Comparison of ENCODE assay signal across 26 cellular contexts in the genomic region with DNA sequence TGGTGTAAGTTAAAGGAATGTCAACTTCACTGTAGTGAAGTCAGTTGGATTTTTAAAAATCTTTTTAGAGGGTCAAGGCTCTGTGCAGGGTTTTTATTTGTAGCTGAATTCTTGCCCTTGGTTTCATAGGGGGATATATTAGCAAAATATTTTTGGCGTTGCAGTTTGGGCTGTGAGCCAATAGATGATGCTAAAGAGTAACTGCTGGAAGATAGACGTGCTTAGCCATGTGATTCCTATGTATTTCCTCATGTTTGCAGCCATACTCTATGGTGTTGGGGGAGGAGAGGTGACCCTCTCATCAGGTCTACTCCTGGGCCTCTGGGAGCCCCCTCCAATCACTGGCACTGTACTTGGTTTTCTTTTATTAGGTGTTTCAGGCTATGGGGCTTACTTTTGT.
DNase-seq lines count a peak whose midpoint lies in the region; ATAC-seq, FAIRE-seq and TF ChIP-seq lines count a peak whose summit lies in the region.
"Had no signal": no experiment of that assay in that cellular context is flagged by ENCODE, and none has a peak within 500 bp of the region (broad histone marks: within the 10 kb centered on the region; RNA-seq: fewer than 3 reads in every experiment).

No MANE protein-coding gene starts in this region.

- no peak overlapping the region for H3K4me3 ChIP-seq in DOHH2 (ENCODE audit: low read length)
- H3K4me3 ChIP-seq in GM23338: no peak overlapping the region
- no peak overlapping the region for H3K4me3 ChIP-seq in OCI-LY1 (ENCODE audit: low read depth, low read length, poor library complexity, severe bottlenecking)
- no peak overlapping the region for H3K4me3 ChIP-seq in H1 (ENCODE audit: extremely low read depth in 1 of 4, insufficient read depth in 2 of 4, low read depth in 3 of 4, low read length in 4 of 4)
- H3K4me3 ChIP-seq in spleen: no peak overlapping the region
- H3K4me3 ChIP-seq: sigmoid colon had no signal

- no peak overlapping the region for H3K4me3 Mint-ChIP-seq in GM23338
- H3K4me3 Mint-ChIP-seq: CD4-positive, alpha-beta T cell; effector memory CD8-positive, alpha-beta T cell; HFFc6; memory B cell; naive thymus-derived CD4-positive, alpha-beta T cell had no signal

- H3K14ac ChIP-seq in H1 (ENCODE audit: insufficient read length): no peak overlapping the region

- H3K36me3 Mint-ChIP-seq in GM23338 (ENCODE audit: low read depth): peaks cover 8% of the 10 kb centered on the region; the same call in 1 of the 3 replicates
- H3K36me3 Mint-ChIP-seq: naive thymus-derived CD4-positive, alpha-beta T cell had no signal

- H2AFZ ChIP-seq in GM23338 (no peak overlapping the region), OCI-LY1 (ENCODE audit: low read length) (no peak overlapping the region), H1 (ENCODE audit: low read length) (no peak overlapping the region)

- H3K9me3 Mint-ChIP-seq in GM23338: peaks cover 24% of the 10 kb centered on the region
- H3K9me3 Mint-ChIP-seq: effector memory CD8-positive, alpha-beta T cell had no signal

- TF ChIP-seq CTCF in DOHH2 (IDR thresholded peaks at IDR 0.05; ENCODE audit: low read depth, low read length, poor library complexity, severe bottlenecking) (peak; percentile 58), GM23338 (conservative IDR thresholded peaks at IDR 0.05; ENCODE audit: low read depth in 2 of 2) (peak; percentile 50 to 61), OCI-LY1 (IDR thresholded peaks at IDR 0.05; ENCODE audit: low read length) (peak; percentile 89), H1 (IDR thresholded peaks at IDR 0.05; ENCODE audit: control extremely low read depth in 1 of 3, insufficient read depth in 1 of 3, low read depth in 1 of 3, low read length in 3 of 3) (peak in 2 of 3 experiments; percentile 28 to 57; a peak in 3 of 4 replicates), spleen (IDR thresholded peaks at IDR 0.05 in 8 of 11, conservative IDR thresholded peaks at IDR 0.05 in 3 of 11) (no peak)

- no peak overlapping the region for H3K27ac Mint-ChIP-seq in GM23338
- H3K27ac Mint-ChIP-seq: CD4-positive, alpha-beta T cell; effector memory CD8-positive, alpha-beta T cell; HFFc6; memory B cell; naive thymus-derived CD4-positive, alpha-beta T cell had no signal

- no peak for FAIRE-seq in H1 (lab: Jason Lieb, UNC)
- FAIRE-seq: astrocyte, kidney, RCC 7860 had no signal

- no peak overlapping the region for H3K4ac ChIP-seq in H1 (replicated peaks; ENCODE audit: insufficient read length, low read depth, low read length)

- H3K79me1 ChIP-seq in H1 (ENCODE audit: low read depth, low read length): no peaks in the 10 kb centered on the region

- POLR2A ChIA-PET in H1 (lab: Charles Lee; ENCODE audit: partially characterized antibody): no interaction called here

- DNase-seq in GM23338 (ENCODE audit: low spot score) (peak; percentile 21), H1 (ENCODE audit: low read depth in 1 of 2, low spot score in 2 of 2) (no peak), cerebellum (ENCODE audit: low spot score) (no peak), spleen (no peak)
- DNase-seq in stimulated activated naive CD8-positive, alpha-beta T cell treated with anti-CD3 and anti-CD28 coated beads, Interleukin-15, Interleukin-2, amounts not matched to agents 100 U/mL and 50 U/mL, for 24 hours: no peak
- DNase-seq: activated CD4-positive, alpha-beta T cell treated with anti-CD3 and anti-CD28 coated beads, Interleukin-2, amount 50 U/mL, for 48 hours; activated naive CD4-positive, alpha-beta T cell treated with anti-CD3 and anti-CD28 coated beads, Interleukin-2, amount 50 U/mL, for 16 hours; CD4-positive, alpha-beta T cell; cerebellar nuclear complex; DMS79 treated with DMSO at 0.1 percent for 48 hours; effector memory CD8-positive, alpha-beta T cell; HFFc6; kidney; naive thymus-derived CD4-positive, alpha-beta T cell; NCI-H1048; NCI-H2107; NCI-H526; sigmoid colon; stimulated activated CD4-positive, alpha-beta T cell treated with anti-CD3 and anti-CD28 coated beads, Interleukin-2, amount 100 ng/mL, for 24 hours; SW 1271 had no signal

- no peak overlapping the region for H3K18ac ChIP-seq in H1 (ENCODE audit: extremely low read depth, low read length)

- H4K20me1 ChIP-seq in DOHH2 (ENCODE audit: control insufficient read depth, insufficient read depth, low read depth, low read length) (no peaks in the 10 kb centered on the region), GM23338 (replicated peaks; ENCODE audit: insufficient read depth) (no peaks in the 10 kb centered on the region), OCI-LY1 (ENCODE audit: insufficient read depth, low read length) (no peaks in the 10 kb centered on the region), H1 (replicated peaks in 1 of 2; ENCODE audit: control insufficient read depth in 1 of 2, insufficient read depth in 2 of 2, low read length in 2 of 2) (no peaks in the 10 kb centered on the region)

- H3K9me2 ChIP-seq in DOHH2 (replicated peaks; ENCODE audit: control insufficient read depth, low read length) (no peaks in the 10 kb centered on the region), GM23338 (ENCODE audit: insufficient read depth) (peaks cover 1% of the 10 kb centered on the region; the same call in 1 of the 2 replicates), OCI-LY1 (ENCODE audit: low read depth, low read length) (no peaks in the 10 kb centered on the region)

- no peak overlapping the region for H2AK5ac ChIP-seq in H1 (ENCODE audit: low read depth, low read length)

- TF ChIP-seq RAD21 in H1 (IDR thresholded peaks at IDR 0.05 in 1 of 2, conservative IDR thresholded peaks at IDR 0.05 in 1 of 2; ENCODE audit: low read depth in 2 of 2, low read length in 2 of 2): peak; percentile 61 to 66

- H3K4me1 ChIP-seq in DOHH2 (ENCODE audit: control insufficient read depth, low read length) (no peaks in the 10 kb centered on the region), GM23338 (ENCODE audit: insufficient read depth) (no peaks in the 10 kb centered on the region), OCI-LY1 (ENCODE audit: insufficient read depth, low read length, severe bottlenecking) (peaks cover 15% of the 10 kb centered on the region), H1 (replicated peaks in 1 of 4; ENCODE audit: control insufficient read depth in 3 of 4, insufficient read depth in 4 of 4, low read length in 3 of 4) (no peaks in the 10 kb centered on the region), spleen (no peaks in the 10 kb centered on the region)
- H3K4me1 ChIP-seq: sigmoid colon had no signal

- no peak for TF ChIP-seq EP300 in H1 (IDR thresholded peaks at IDR 0.05; ENCODE audit: borderline replicate concordance in 1 of 2, low read depth in 2 of 2, low read length in 2 of 2)

- no peaks in the 10 kb centered on the region for H3K23me2 ChIP-seq in H1 (ENCODE audit: low read depth, low read length)

- H2BK12ac ChIP-seq in H1 (ENCODE audit: low read depth, low read length): no peak overlapping the region

- H3K27me3 Mint-ChIP-seq in GM23338 (ENCODE audit: insufficient read depth, low read depth, poor library complexity): no peaks in the 10 kb centered on the region
- H3K27me3 Mint-ChIP-seq: CD4-positive, alpha-beta T cell; effector memory CD8-positive, alpha-beta T cell; memory B cell; naive thymus-derived CD4-positive, alpha-beta T cell had no signal

- no peak overlapping the region for H4K91ac ChIP-seq in H1 (replicated peaks; ENCODE audit: insufficient read length, low read length)

- H2BK20ac ChIP-seq in H1 (ENCODE audit: low read length): no peak overlapping the region

- no peak overlapping the region for H3K56ac ChIP-seq in H1 (replicated peaks; ENCODE audit: insufficient read length, low read depth, low read length)

- whole genome bisulfite sequencing in H1 (ENCODE audit: extremely low coverage in 1 of 2, insufficient coverage in 1 of 2, insufficient read length in 1 of 2, insufficient replicate concordance in 2 of 2, low coverage in 1 of 2, low lambda C conversion rate in 2 of 2, missing lambda C conversion rate in 1 of 2), 2 experiments: 81% methylated on average over 2 of the region's 2 CpGs; no CpG with 5 or more reads in 1 of the 2 experiments
- 58 to 85% (median 71%) methylated on average over 2 of the region's 2 CpGs for WGBS in spleen, 5 donors

- no peak overlapping the region for H4K5ac ChIP-seq in H1 (ENCODE audit: insufficient read length, low read depth, low read length)

- no peak overlapping the region for H3K4me2 ChIP-seq in DOHH2 (ENCODE audit: low read length)
- no peak overlapping the region for H3K4me2 ChIP-seq in GM23338
- no peak overlapping the region for H3K4me2 ChIP-seq in OCI-LY1 (ENCODE audit: low read length)
- H3K4me2 ChIP-seq in H1 (ENCODE audit: insufficient read depth in 1 of 2, low read depth in 2 of 2, low read length in 2 of 2): no peak overlapping the region

- no peaks in the 10 kb centered on the region for H3F3A ChIP-seq in DOHH2 (ENCODE audit: control insufficient read depth, insufficient read depth)
- H3F3A ChIP-seq in GM23338 (replicated peaks; ENCODE audit: low read depth): no peaks in the 10 kb centered on the region
- H3F3A ChIP-seq in OCI-LY1 (ENCODE audit: insufficient read depth, low read length): no peaks in the 10 kb centered on the region

- ATAC-seq in GM23338: no peak
- no peak for ATAC-seq in stimulated activated naive CD8-positive, alpha-beta T cell treated with anti-CD3 and anti-CD28 coated beads, Interleukin-15, Interleukin-2, amounts not matched to agents 100 U/mL and 50 U/mL, for 24 hours
- no peak for ATAC-seq in HG03432 (IDR thresholded peaks at IDR 0.05; ENCODE audit: unreplicated experiment)
- ATAC-seq: effector memory CD8-positive, alpha-beta T cell; naive thymus-derived CD4-positive, alpha-beta T cell had no signal

- no peak overlapping the region for H2BK5ac ChIP-seq in H1 (ENCODE audit: low read depth, low read length)

- H3K36me3 ChIP-seq in DOHH2 (ENCODE audit: control insufficient read depth, low read length) (no peaks in the 10 kb centered on the region), GM23338 (ENCODE audit: insufficient read depth) (no peaks in the 10 kb centered on the region), OCI-LY1 (ENCODE audit: insufficient read depth, low read length) (no peaks in the 10 kb centered on the region), H1 (ENCODE audit: control insufficient read depth in 2 of 4, insufficient read depth in 4 of 4, low read length in 3 of 4) (no peaks in the 10 kb centered on the region), spleen (no peaks in the 10 kb centered on the region)
- H3K36me3 ChIP-seq: sigmoid colon had no signal

- intact Hi-C loops in spleen (cut with DNase I; ENCODE audit: low total_unique reads): no loop called here

- no peak overlapping the region for H3K23ac ChIP-seq in H1 (ENCODE audit: insufficient read length)

- H4K8ac ChIP-seq in H1 (ENCODE audit: extremely low read depth, insufficient read depth, low read length): no peak overlapping the region

- no peaks in the 10 kb centered on the region for H3K79me2 ChIP-seq in DOHH2 (ENCODE audit: control insufficient read depth, low read length)
- no peaks in the 10 kb centered on the region for H3K79me2 ChIP-seq in GM23338 (replicated peaks; ENCODE audit: insufficient read depth)
- H3K79me2 ChIP-seq in OCI-LY1 (ENCODE audit: insufficient read depth, low read length): no peaks in the 10 kb centered on the region
- H3K79me2 ChIP-seq in H1 (ENCODE audit: control insufficient read depth in 1 of 2, insufficient read depth in 2 of 2, low read length in 2 of 2): no peaks in the 10 kb centered on the region

- TF ChIP-seq POLR2A in H1 (IDR thresholded peaks at IDR 0.05; ENCODE audit: control extremely low read depth in 1 of 2, low read depth in 2 of 2, low read length in 2 of 2): no peak
- no peak for TF ChIP-seq POLR2A in spleen (IDR thresholded peaks at IDR 0.05)

- H2BK15ac ChIP-seq in H1 (ENCODE audit: low read length): no peak overlapping the region

- H2BK120ac ChIP-seq in H1 (replicated peaks; ENCODE audit: low read depth, low read length): no peak overlapping the region

- H3K27ac ChIP-seq in DOHH2 (ENCODE audit: low read depth, low read length) (no peak overlapping the region), GM23338 (ENCODE audit: low read depth) (no peak overlapping the region), OCI-LY1 (ENCODE audit: low read depth, low read length, poor library complexity, severe bottlenecking) (peak overlapping the region; percentile 33), H1 (ENCODE audit: low read depth, low read length) (no peak overlapping the region), spleen (no peak overlapping the region)
- H3K27ac ChIP-seq: sigmoid colon had no signal

- CTCF ChIA-PET in H1 (lab: Charles Lee; ENCODE audit: partially characterized antibody): interaction anchor here (0.6 to 3.4 kb wide), 8 partner anchors 8 to 142 kb away, joined by 3 to 17 read pairs (median 4); no protein-coding TSS in a partner anchor

- no peaks in the 10 kb centered on the region for H3K4me1 Mint-ChIP-seq in GM23338
- H3K4me1 Mint-ChIP-seq: memory B cell; naive thymus-derived CD4-positive, alpha-beta T cell had no signal

- H3K9me3 ChIP-seq in DOHH2 (ENCODE audit: control insufficient read depth, insufficient read depth, low read length) (no peaks in the 10 kb centered on the region), OCI-LY1 (ENCODE audit: low read length) (no peaks in the 10 kb centered on the region), H1 (ENCODE audit: insufficient read depth in 2 of 2, low read depth in 1 of 2, low read length in 1 of 2) (peaks cover 2 to 8% of the 10 kb centered on the region in 2 experiments; a peak in 2 of 4 replicates), spleen (peaks cover 0 to 25% (median 14%) of the 10 kb centered on the region in 8 donors)
- H3K9me3 ChIP-seq: sigmoid colon had no signal

- H3K27me3 ChIP-seq in DOHH2 (ENCODE audit: control insufficient read depth, low read length): peaks cover 9% of the 10 kb centered on the region; the same call in 1 of the 2 replicates
- H3K27me3 ChIP-seq in GM23338 (ENCODE audit: insufficient read depth): no peaks in the 10 kb centered on the region
- no peaks in the 10 kb centered on the region for H3K27me3 ChIP-seq in OCI-LY1 (ENCODE audit: insufficient read depth, low read length)
- no peaks in the 10 kb centered on the region for H3K27me3 ChIP-seq in H1 (replicated peaks in 1 of 4; ENCODE audit: control insufficient read depth in 3 of 4, extremely low read depth in 1 of 4, insufficient read depth in 3 of 4, low read length in 3 of 4)
- no peaks in the 10 kb centered on the region for H3K27me3 ChIP-seq in spleen (replicated peaks in 1 of 7)
- H3K27me3 ChIP-seq: sigmoid colon had no signal

- no peak overlapping the region for H3K9ac ChIP-seq in OCI-LY1 (ENCODE audit: low read length)
- no peak overlapping the region for H3K9ac ChIP-seq in H1 (replicated peaks in 1 of 4; ENCODE audit: extremely low read depth in 1 of 4, low read depth in 3 of 4, low read length in 3 of 4)

Comparison
In these comparisons a context has a peak if more than half of its experiments do, and no peak if none do; other contexts are left out.
1. CTCF ChIP-seq: peak in DOHH2 (single experiment), GM23338 (2 of 2), OCI-LY1 (single experiment) and H1 (2 of 3); none in spleen (0 of 11).